In genomic region chr11:60783141-60783484, GRCh38 we compare ENCODE assay signal across 22 cellular contexts. TPM values are rescaled to one million over a fixed set of nuclear protein-coding genes. Genes with fewer than 3 reads are reported as not detected.
"Had no signal": no experiment of that assay in that cellular context is flagged by ENCODE, and none has a peak within 500 bp of the region (broad histone marks: within the 10 kb centered on the region; RNA-seq: fewer than 3 reads in every experiment).

No MANE protein-coding gene starts in this region.

- H3K36me3 ChIP-seq: MG63 had no signal

- FAIRE-seq: RCC 7860 had no signal

- H3K4me3 ChIP-seq: MG63 had no signal

- H3K27me3 ChIP-seq: MG63 had no signal

- H3K9me3 ChIP-seq: MG63, SK-N-SH had no signal

- H3K9ac ChIP-seq: SK-N-SH had no signal

- DNase-seq: Karpas-422, KBM-7, MG63, NCI-H1092, NCI-H1105 treated with DMSO at 0.1 percent for 48 hours, NCI-H1417 treated with DMSO at 0.1 percent for 48 hours, NCI-H146, NCI-H1694 treated with DMSO at 0.1 percent for 48 hours, NCI-H1930, NCI-H2081, NCI-H2107, NCI-H2227 treated with DMSO at 0.1 percent for 48 hours, NCI-H524, NCI-H526 treated with DMSO at 0.1 percent for 48 hours, NCI-H748 treated with DMSO at 0.1 percent for 48 hours, Right ventricle myocardium superior, RPMI8226, SK-N-SH had no signal

RNA-seq across cellular contexts. Expression of gene MS4A10, which starts 2.0 kb away (rescaled TPM):
- total RNA-seq: HT-29, NCI-H460, Right ventricle myocardium superior, SK-MEL-5 had no signal
- polyA plus RNA-seq: SK-N-SH had no signal

RNA-seq across cellular contexts. Expression of gene MS4A15, which starts 26.4 kb away (rescaled TPM):
- total RNA-seq: HT-29, NCI-H460, Right ventricle myocardium superior, SK-MEL-5 had no signal
- polyA plus RNA-seq: SK-N-SH had no signal

RNA-seq across cellular contexts. Expression of gene MS4A18, which starts 58.6 kb away (rescaled TPM):
- total RNA-seq: HT-29, NCI-H460, Right ventricle myocardium superior, SK-MEL-5 had no signal
- polyA plus RNA-seq: SK-N-SH had no signal
